In the genomic region with DNA sequence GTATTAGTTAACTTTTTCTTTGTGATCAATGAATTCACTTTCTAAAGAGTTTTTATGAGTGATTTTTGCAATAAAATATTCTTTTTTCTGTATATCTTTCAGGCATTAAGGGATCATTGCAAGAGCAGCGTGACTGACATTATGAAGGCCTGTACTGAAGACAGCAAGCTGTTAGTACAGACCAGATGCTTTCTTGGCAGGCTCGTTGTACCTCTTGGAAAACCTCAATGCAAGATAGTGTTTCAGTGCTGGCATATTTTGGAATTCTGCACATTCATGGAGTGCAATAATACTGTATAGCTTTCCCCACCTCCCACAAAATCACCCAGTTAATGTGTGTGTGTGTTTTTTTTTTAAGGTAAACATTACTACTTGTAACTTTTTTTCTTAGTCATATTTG, we compare ENCODE assay signal across 30 cellular contexts. TPM values are rescaled to one million over a fixed set of nuclear protein-coding genes. Genes with fewer than 3 reads are reported as not detected.
DNase-seq lines count a peak whose midpoint lies in the region; ATAC-seq, FAIRE-seq and TF ChIP-seq lines count a peak whose summit lies in the region.
"Had no signal": no experiment of that assay in that cellular context is flagged by ENCODE, and none has a peak within 500 bp of the region (broad histone marks: within the 10 kb centered on the region; RNA-seq: fewer than 3 reads in every experiment).

No MANE protein-coding gene starts in this region.

- peaks cover 10% of the 10 kb centered on the region for H3K36me3 Mint-ChIP-seq in astrocyte (ENCODE audit: low read depth, unreplicated experiment)

- H3K4me2 ChIP-seq in astrocyte (ENCODE audit: low read length) = no peak overlapping the region
- H3K4me2 ChIP-seq: GM23338 had no signal

- ATAC-seq in heart left ventricle = peak; percentile 71 to 84 (median 80)
- ATAC-seq: activated T-cell treated with anti-CD3 and anti-CD28 coated beads, Interleukin-2, amount 50 U/mL, for 4 hours; body of pancreas; GM23338; HepG2; mucosa of descending colon; natural killer cell treated with Interleukin-12 subunit alpha and Interleukin-12 subunit beta and Interleukin-15 and Interleukin-18, amount 100 ng/mL, for 72 hours had no signal

- H3K27ac Mint-ChIP-seq in astrocyte (ENCODE audit: unreplicated experiment) = no peak overlapping the region
- H3K27ac Mint-ChIP-seq: activated CD4-positive, alpha-beta T cell treated with anti-CD3 and anti-CD28 coated beads, Interleukin-2, amount 10 ng/mL, durations not matched to agents 24 days and 14 days; CD14-positive monocyte; GM23338; natural killer cell treated with Interleukin-12 subunit alpha and Interleukin-12 subunit beta and Interleukin-15 and Interleukin-18, amount 100 ng/mL, for 72 hours had no signal

- H3K4me3 Mint-ChIP-seq in astrocyte (ENCODE audit: unreplicated experiment) = no peak overlapping the region
- H3K4me3 Mint-ChIP-seq: activated CD4-positive, alpha-beta T cell treated with anti-CD3 and anti-CD28 coated beads, Interleukin-2, amount 10 ng/mL, durations not matched to agents 24 days and 14 days; activated T-cell treated with anti-CD3 and anti-CD28 coated beads, Interleukin-2, amount 50 U/mL, for 4 hours; CD14-positive monocyte; GM23338; natural killer cell treated with Interleukin-12 subunit alpha and Interleukin-12 subunit beta and Interleukin-15 and Interleukin-18, amount 100 ng/mL, for 72 hours had no signal

- intact Hi-C loops in heart left ventricle (cut with DNase I) = no loop called here

- no peak overlapping the region for H3K27ac ChIP-seq in astrocyte (ENCODE audit: low read depth, low read length)
- H3K27ac ChIP-seq in heart left ventricle = peak overlapping the region in 1 of 12 donors; percentile 31
- peak overlapping the region; percentile 5 for H3K27ac ChIP-seq in urinary bladder (ENCODE audit: low read depth)
- H3K27ac ChIP-seq: body of pancreas, tibial nerve had no signal

- H3K4me3 ChIP-seq in astrocyte (ENCODE audit: insufficient read depth, low read depth, low read length) (no peak overlapping the region), heart left ventricle (no peak overlapping the region), urinary bladder (ENCODE audit: low read depth, low read length) (no peak overlapping the region)
- H3K4me3 ChIP-seq: body of pancreas, GM23338, lung, mucosa of descending colon, tibial nerve had no signal

- H3K79me2 ChIP-seq in astrocyte (ENCODE audit: insufficient read depth, low read length) = peaks cover 20% of the 10 kb centered on the region

- H3K27me3 ChIP-seq in astrocyte (ENCODE audit: insufficient read depth, low read length) (no peaks in the 10 kb centered on the region), heart left ventricle (no peaks in the 10 kb centered on the region)
- H3K27me3 ChIP-seq: body of pancreas, tibial nerve had no signal

- H2AFZ ChIP-seq in astrocyte (ENCODE audit: low read depth, low read length) = no peak overlapping the region
- H2AFZ ChIP-seq: GM23338 had no signal

- H3K4me1 ChIP-seq in astrocyte (ENCODE audit: insufficient read depth, low read length) (peaks cover 10% of the 10 kb centered on the region), heart left ventricle (peaks cover 0 to 26% (median 14%) of the 10 kb centered on the region in 12 donors), urinary bladder (ENCODE audit: insufficient read depth) (no peaks in the 10 kb centered on the region)
- H3K4me1 ChIP-seq: body of pancreas had no signal

- TF ChIP-seq POLR2A in heart left ventricle (IDR thresholded peaks at IDR 0.05) (no peak), GM12892 (IDR thresholded peaks at IDR 0.05; ENCODE audit: low read depth, low read length) (no peak)

- H3K36me3 ChIP-seq in astrocyte (ENCODE audit: insufficient read depth, low read length) (peaks cover 26% of the 10 kb centered on the region), heart left ventricle (peaks cover 0 to 89% (median 75%) of the 10 kb centered on the region in 9 donors), urinary bladder (ENCODE audit: insufficient read depth) (no peaks in the 10 kb centered on the region)

- H3K9me3 ChIP-seq in astrocyte (ENCODE audit: insufficient read depth, low read depth, low read length) (no peaks in the 10 kb centered on the region), heart left ventricle (no peaks in the 10 kb centered on the region)
- H3K9me3 ChIP-seq: body of pancreas, mucosa of descending colon, tibial nerve had no signal

- H3K9me3 Mint-ChIP-seq in astrocyte (ENCODE audit: unreplicated experiment) = no peaks in the 10 kb centered on the region
- H3K9me3 Mint-ChIP-seq: activated CD4-positive, alpha-beta T cell treated with anti-CD3 and anti-CD28 coated beads, Interleukin-2, amount 10 ng/mL, durations not matched to agents 24 days and 14 days; activated T-cell treated with anti-CD3 and anti-CD28 coated beads, Interleukin-2, amount 50 U/mL, for 4 hours; CD14-positive monocyte; GM23338; natural killer cell treated with Interleukin-12 subunit alpha and Interleukin-12 subunit beta and Interleukin-15 and Interleukin-18, amount 100 ng/mL, for 72 hours had no signal

- H4K20me1 ChIP-seq in astrocyte (ENCODE audit: insufficient read depth, low read length) = peaks cover 18% of the 10 kb centered on the region

- no peak overlapping the region for H3K9ac ChIP-seq in astrocyte (ENCODE audit: low read length)

- no peaks in the 10 kb centered on the region for H3K27me3 Mint-ChIP-seq in astrocyte (ENCODE audit: low read depth, unreplicated experiment)
- H3K27me3 Mint-ChIP-seq: activated CD4-positive, alpha-beta T cell treated with anti-CD3 and anti-CD28 coated beads, Interleukin-2, amount 10 ng/mL, durations not matched to agents 24 days and 14 days; natural killer cell treated with Interleukin-12 subunit alpha and Interleukin-12 subunit beta and Interleukin-15 and Interleukin-18, amount 100 ng/mL, for 72 hours had no signal

- 37 to 43% (median 41%) methylated on average over 2 of the region's 2 CpGs for WGBS in heart left ventricle, 4 donors
- WGBS in urinary bladder = 40% methylated on average over 2 of the region's 2 CpGs

- peak; percentile 58 for DNase-seq in NCI-H2171 (lab: John Stamatoyannopoulos, UW)
- DNase-seq in astrocyte (ENCODE audit: low read depth) = peak; percentile 34
- DNase-seq in heart left ventricle = peak in 2 of 5 donors; percentile 15 to 30
- no peak for DNase-seq in GM12892 (ENCODE audit: insufficient read length)
- DNase-seq in GM03348 (ENCODE audit: low spot score) = no peak
- no peak for DNase-seq in GOT3 (lab: John Stamatoyannopoulos, UW)
- DNase-seq: activated CD4-positive, alpha-beta T cell treated with anti-CD3 and anti-CD28 coated beads, Interleukin-2, amount 10 ng/mL, durations not matched to agents 24 days and 14 days; activated gamma-delta T cell; activated T-cell treated with anti-CD3 and anti-CD28 coated beads, Interleukin-2, amount 50 U/mL, for 4 hours; body of pancreas; cerebellar nuclear complex; DMS79 treated with DMSO at 0.1 percent for 48 hours; GDM1; head of caudate nucleus; Karpas-422; mucosa of descending colon; MV-4-11; NCI-H1436 treated with DMSO at 0.1 percent for 48 hours; NCI-H2081 treated with DMSO at 0.1 percent for 48 hours; NCI-H345; stimulated activated CD4-positive, alpha-beta T cell treated with anti-CD3 and anti-CD28 coated beads, Interleukin-15, amount 100 ng/mL, for 24 hours; stimulated activated CD4-positive, alpha-beta T cell treated with anti-CD3 and anti-CD28 coated beads, Interleukin-4, amount 100 ng/mL, for 4 hours had no signal

- no peak for FAIRE-seq in astrocyte (lab: Jason Lieb, UNC)
- no peak for FAIRE-seq in GM12892 (lab: Jason Lieb, UNC)
- FAIRE-seq: endothelial cell of umbilical vein, HepG2 had no signal

- TF ChIP-seq CTCF in astrocyte (IDR thresholded peaks at IDR 0.05; ENCODE audit: insufficient read depth, low read depth, low read length) (no peak), heart left ventricle (IDR thresholded peaks at IDR 0.05) (no peak)

- H3K4me1 Mint-ChIP-seq in astrocyte (ENCODE audit: low read depth, unreplicated experiment) = peaks cover 5% of the 10 kb centered on the region
- H3K4me1 Mint-ChIP-seq: CD14-positive monocyte had no signal

RNA-seq across cellular contexts. Expression of a gene that starts 24.4 kb away (rescaled TPM):
- total RNA-seq in astrocyte (130 and 132 TPM in 2 replicates), heart left ventricle (100 to 1,000 TPM in 2 of 9 donors, 10 to 100 TPM in 7; 62.7 to 103 (median 80.1) TPM), urinary bladder (76.5 TPM)
- polyA plus RNA-seq in heart left ventricle (100 to 1,000 TPM in 1 of 2 donors, 10 to 100 TPM in 1; 19.4 to 120 TPM), urinary bladder (94.4 TPM)
- 90.8 TPM for polyA plus RNA-seq in GM12892 (2012; ENCODE audit: missing spikeins)

Comparison
In these comparisons a context has a peak if more than half of its experiments do, and no peak if none do; other contexts are left out.
1. DNase-seq: peak in NCI-H2171 (single experiment) and astrocyte (single experiment); none in GM12892 (single experiment), GM03348 (single experiment) and GOT3 (single experiment).